Comparison of ENCODE assay signal across 1 cellular context in the genomic region with DNA sequence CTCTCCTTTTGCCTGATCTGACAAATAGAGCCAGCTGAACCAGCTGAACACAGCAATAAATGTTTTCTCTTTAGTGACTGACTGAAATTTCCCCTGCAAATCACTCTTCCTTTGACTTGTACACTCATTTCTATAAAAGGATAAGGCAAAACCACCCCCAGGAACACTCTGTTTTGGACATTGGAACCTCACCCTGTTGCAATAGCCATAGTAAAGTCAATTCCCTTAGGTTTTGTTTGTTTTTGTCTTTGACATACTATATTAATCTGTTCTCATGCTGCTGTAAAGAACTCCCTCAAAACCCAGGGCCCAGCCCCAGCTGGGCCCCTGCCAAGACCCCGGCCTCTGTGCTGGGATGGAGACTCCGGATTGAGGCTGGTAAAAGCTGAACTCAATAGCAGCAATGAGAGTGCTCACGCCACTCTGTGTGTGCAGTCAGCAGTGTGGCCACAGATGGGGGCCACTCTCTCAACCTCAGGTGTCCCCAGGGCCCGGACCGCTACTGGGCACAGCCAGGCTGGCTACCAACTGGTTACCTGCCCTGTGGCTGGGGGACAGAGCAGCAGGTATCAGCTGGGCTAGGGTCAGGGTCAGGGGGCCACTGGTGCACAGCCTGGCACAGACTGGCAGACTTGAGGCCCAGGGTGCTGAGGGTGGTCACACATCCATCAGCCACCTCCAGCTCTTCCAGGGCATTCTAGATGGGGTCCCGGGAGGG.
TF ChIP-seq lines count a peak whose summit lies in the region.

No MANE protein-coding gene starts in this region.

TF ChIP-seq in GM23338, 12 proteins besides CTCF, POLR2A, EP300 and RAD21 (continued from another document):
- TF ChIP-seq, protein P1, sequence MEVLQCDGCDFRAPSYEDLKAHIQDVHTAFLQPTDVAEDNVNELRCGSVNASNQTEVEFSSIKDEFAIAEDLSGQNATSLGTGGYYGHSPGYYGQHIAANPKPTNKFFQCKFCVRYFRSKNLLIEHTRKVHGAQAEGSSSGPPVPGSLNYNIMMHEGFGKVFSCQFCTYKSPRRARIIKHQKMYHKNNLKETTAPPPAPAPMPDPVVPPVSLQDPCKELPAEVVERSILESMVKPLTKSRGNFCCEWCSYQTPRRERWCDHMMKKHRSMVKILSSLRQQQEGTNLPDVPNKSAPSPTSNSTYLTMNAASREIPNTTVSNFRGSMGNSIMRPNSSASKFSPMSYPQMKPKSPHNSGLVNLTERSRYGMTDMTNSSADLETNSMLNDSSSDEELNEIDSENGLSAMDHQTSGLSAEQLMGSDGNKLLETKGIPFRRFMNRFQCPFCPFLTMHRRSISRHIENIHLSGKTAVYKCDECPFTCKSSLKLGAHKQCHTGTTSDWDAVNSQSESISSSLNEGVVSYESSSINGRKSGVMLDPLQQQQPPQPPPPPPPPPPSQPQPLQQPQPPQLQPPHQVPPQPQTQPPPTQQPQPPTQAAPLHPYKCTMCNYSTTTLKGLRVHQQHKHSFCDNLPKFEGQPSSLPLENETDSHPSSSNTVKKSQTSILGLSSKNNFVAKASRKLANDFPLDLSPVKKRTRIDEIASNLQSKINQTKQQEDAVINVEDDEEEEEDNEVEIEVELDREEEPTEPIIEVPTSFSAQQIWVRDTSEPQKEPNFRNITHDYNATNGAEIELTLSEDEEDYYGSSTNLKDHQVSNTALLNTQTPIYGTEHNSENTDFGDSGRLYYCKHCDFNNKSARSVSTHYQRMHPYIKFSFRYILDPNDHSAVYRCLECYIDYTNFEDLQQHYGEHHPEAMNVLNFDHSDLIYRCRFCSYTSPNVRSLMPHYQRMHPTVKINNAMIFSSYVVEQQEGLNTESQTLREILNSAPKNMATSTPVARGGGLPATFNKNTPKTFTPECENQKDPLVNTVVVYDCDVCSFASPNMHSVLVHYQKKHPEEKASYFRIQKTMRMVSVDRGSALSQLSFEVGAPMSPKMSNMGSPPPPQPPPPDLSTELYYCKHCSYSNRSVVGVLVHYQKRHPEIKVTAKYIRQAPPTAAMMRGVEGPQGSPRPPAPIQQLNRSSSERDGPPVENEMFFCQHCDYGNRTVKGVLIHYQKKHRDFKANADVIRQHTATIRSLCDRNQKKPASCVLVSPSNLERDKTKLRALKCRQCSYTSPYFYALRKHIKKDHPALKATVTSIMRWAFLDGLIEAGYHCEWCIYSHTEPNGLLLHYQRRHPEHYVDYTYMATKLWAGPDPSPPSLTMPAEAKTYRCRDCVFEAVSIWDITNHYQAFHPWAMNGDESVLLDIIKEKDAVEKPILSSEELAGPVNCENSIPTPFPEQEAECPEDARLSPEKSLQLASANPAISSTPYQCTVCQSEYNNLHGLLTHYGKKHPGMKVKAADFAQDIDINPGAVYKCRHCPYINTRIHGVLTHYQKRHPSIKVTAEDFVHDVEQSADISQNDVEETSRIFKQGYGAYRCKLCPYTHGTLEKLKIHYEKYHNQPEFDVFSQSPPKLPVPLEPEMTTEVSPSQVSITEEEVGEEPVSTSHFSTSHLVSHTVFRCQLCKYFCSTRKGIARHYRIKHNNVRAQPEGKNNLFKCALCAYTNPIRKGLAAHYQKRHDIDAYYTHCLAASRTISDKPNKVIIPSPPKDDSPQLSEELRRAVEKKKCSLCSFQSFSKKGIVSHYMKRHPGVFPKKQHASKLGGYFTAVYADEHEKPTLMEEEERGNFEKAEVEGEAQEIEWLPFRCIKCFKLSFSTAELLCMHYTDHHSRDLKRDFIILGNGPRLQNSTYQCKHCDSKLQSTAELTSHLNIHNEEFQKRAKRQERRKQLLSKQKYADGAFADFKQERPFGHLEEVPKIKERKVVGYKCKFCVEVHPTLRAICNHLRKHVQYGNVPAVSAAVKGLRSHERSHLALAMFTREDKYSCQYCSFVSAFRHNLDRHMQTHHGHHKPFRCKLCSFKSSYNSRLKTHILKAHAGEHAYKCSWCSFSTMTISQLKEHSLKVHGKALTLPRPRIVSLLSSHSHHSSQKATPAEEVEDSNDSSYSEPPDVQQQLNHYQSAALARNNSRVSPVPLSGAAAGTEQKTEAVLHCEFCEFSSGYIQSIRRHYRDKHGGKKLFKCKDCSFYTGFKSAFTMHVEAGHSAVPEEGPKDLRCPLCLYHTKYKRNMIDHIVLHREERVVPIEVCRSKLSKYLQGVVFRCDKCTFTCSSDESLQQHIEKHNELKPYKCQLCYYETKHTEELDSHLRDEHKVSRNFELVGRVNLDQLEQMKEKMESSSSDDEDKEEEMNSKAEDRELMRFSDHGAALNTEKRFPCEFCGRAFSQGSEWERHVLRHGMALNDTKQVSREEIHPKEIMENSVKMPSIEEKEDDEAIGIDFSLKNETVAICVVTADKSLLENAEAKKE (CRISPR knock-in tag; IDR thresholded peaks at IDR 0.05) = no peak
- TF ChIP-seq, protein P2, sequence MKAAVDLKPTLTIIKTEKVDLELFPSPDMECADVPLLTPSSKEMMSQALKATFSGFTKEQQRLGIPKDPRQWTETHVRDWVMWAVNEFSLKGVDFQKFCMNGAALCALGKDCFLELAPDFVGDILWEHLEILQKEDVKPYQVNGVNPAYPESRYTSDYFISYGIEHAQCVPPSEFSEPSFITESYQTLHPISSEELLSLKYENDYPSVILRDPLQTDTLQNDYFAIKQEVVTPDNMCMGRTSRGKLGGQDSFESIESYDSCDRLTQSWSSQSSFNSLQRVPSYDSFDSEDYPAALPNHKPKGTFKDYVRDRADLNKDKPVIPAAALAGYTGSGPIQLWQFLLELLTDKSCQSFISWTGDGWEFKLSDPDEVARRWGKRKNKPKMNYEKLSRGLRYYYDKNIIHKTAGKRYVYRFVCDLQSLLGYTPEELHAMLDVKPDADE (IDR thresholded peaks at IDR 0.05) = no peak
- TF ChIP-seq EZH2 (IDR thresholded peaks at IDR 0.05; ENCODE audit: low read depth, unreplicated experiment) (no peak), POLR2AphosphoS5 (IDR thresholded peaks at IDR 0.05; ENCODE audit: low read depth) (no peak), ZNF114 (CRISPR knock-in tag; IDR thresholded peaks at IDR 0.05) (no peak), JUNB (IDR thresholded peaks at IDR 0.05; ENCODE audit: unreplicated experiment) (no peak), EZH2phosphoT487 (IDR thresholded peaks at IDR 0.05; ENCODE audit: unreplicated experiment) (no peak), NANOG (IDR thresholded peaks at IDR 0.05; ENCODE audit: borderline replicate concordance) (no peak), ZNF331 (CRISPR knock-in tag; IDR thresholded peaks at IDR 0.05; ENCODE audit: low read depth) (no peak)
- TF ChIP-seq, protein P3, sequence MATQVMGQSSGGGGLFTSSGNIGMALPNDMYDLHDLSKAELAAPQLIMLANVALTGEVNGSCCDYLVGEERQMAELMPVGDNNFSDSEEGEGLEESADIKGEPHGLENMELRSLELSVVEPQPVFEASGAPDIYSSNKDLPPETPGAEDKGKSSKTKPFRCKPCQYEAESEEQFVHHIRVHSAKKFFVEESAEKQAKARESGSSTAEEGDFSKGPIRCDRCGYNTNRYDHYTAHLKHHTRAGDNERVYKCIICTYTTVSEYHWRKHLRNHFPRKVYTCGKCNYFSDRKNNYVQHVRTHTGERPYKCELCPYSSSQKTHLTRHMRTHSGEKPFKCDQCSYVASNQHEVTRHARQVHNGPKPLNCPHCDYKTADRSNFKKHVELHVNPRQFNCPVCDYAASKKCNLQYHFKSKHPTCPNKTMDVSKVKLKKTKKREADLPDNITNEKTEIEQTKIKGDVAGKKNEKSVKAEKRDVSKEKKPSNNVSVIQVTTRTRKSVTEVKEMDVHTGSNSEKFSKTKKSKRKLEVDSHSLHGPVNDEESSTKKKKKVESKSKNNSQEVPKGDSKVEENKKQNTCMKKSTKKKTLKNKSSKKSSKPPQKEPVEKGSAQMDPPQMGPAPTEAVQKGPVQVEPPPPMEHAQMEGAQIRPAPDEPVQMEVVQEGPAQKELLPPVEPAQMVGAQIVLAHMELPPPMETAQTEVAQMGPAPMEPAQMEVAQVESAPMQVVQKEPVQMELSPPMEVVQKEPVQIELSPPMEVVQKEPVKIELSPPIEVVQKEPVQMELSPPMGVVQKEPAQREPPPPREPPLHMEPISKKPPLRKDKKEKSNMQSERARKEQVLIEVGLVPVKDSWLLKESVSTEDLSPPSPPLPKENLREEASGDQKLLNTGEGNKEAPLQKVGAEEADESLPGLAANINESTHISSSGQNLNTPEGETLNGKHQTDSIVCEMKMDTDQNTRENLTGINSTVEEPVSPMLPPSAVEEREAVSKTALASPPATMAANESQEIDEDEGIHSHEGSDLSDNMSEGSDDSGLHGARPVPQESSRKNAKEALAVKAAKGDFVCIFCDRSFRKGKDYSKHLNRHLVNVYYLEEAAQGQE (IDR thresholded peaks at IDR 0.05; ENCODE audit: unreplicated experiment) = no peak
